ENCODE assay signal across 13 cellular contexts in the genomic region with DNA sequence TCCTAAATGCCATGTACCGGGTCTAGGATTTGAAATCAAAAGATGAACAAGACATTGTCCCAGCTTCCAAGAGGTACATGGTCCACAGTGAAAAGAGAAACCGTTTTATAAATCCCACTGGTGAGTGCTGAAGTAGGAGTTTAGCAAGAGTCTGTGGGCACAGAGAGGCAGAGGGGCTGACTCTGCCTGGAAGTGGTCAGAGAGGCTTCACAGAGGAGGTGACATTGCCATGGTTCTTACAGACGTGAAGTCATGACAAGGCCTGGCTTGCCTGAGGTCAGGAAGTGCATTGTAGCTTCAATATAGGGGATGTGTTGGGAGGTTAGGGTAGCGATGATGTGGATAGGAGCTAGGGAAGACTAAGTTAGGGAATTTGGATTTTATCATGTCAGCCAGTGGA. TPM values are rescaled to one million over a fixed set of nuclear protein-coding genes. Genes with fewer than 3 reads are reported as not detected.
DNase-seq lines count a peak whose midpoint lies in the region; ATAC-seq and TF ChIP-seq lines count a peak whose summit lies in the region.
"Had no signal": no experiment of that assay in that cellular context is flagged by ENCODE, and none has a peak within 500 bp of the region (broad histone marks: within the 10 kb centered on the region; RNA-seq: fewer than 3 reads in every experiment).

No MANE protein-coding gene starts in this region.

- H3K27ac Mint-ChIP-seq in activated CD4-positive, alpha-beta memory T cell treated with anti-CD3 and anti-CD28 coated beads for 36 hours = peak overlapping the region; percentile 21

- peak overlapping the region in 8 of 12 donors; percentile 5 to 83 (median 42) for H3K27ac ChIP-seq in heart left ventricle
- peak overlapping the region in 3 of 10 donors; percentile 4 to 41 (median 39) for H3K27ac ChIP-seq in heart right ventricle
- H3K27ac ChIP-seq in vagina = peak overlapping the region; percentile 81
- H3K27ac ChIP-seq: thyroid gland had no signal

- TF ChIP-seq CTCF in heart left ventricle (IDR thresholded peaks at IDR 0.05) = no peak
- TF ChIP-seq CTCF in heart right ventricle (IDR thresholded peaks at IDR 0.05) = no peak
- TF ChIP-seq CTCF in vagina (IDR thresholded peaks at IDR 0.05) = no peak

- CTCF ChIA-PET in activated CD4-positive, alpha-beta memory T cell treated with anti-CD3 and anti-CD28 coated beads for 36 hours (lab: Charles Lee) = interaction anchor here (0.9 to 5.1 kb wide), 6 partner anchors 13 to 220 kb away, joined by 3 to 34 read pairs (median 4); no protein-coding TSS in a partner anchor

- no peak overlapping the region for H3K4me3 Mint-ChIP-seq in activated CD4-positive, alpha-beta memory T cell treated with anti-CD3 and anti-CD28 coated beads for 36 hours

- DNase-seq in heart left ventricle = peak in 1 of 5 donors; percentile 19
- no peak for DNase-seq in heart right ventricle
- peak; percentile 54 for DNase-seq in activated CD4-positive, alpha-beta memory T cell treated with anti-CD3 and anti-CD28 coated beads for 36 hours
- no peak for DNase-seq in vagina (ENCODE audit: extremely low spot score in 2 of 2)
- no peak for DNase-seq in NCI-H774 (lab: John Stamatoyannopoulos, UW)
- DNase-seq: activated naive CD4-positive, alpha-beta T cell treated with anti-CD3 and anti-CD28 coated beads, Interleukin-2, amount 50 U/mL, for 16 hours; NCI-H146; thyroid gland had no signal

- H3K4me3 ChIP-seq in heart left ventricle = no peak overlapping the region
- H3K4me3 ChIP-seq in heart right ventricle = no peak overlapping the region
- no peak overlapping the region for H3K4me3 ChIP-seq in mucosa of stomach (ENCODE audit: low read length)
- no peak overlapping the region for H3K4me3 ChIP-seq in vagina
- H3K4me3 ChIP-seq: thyroid gland had no signal

- TF ChIP-seq POLR2A in heart left ventricle (IDR thresholded peaks at IDR 0.05) (no peak), vagina (IDR thresholded peaks at IDR 0.05) (no peak)

- peaks cover 88% of the 10 kb centered on the region for H3K4me1 Mint-ChIP-seq in activated CD4-positive, alpha-beta memory T cell treated with anti-CD3 and anti-CD28 coated beads for 36 hours (ENCODE audit: low read depth)

- POLR2A ChIA-PET in activated CD4-positive, alpha-beta memory T cell treated with anti-CD3 and anti-CD28 coated beads for 36 hours (lab: Charles Lee) = interaction anchor here (0.7 to 1.2 kb wide), 2 partner anchors 24 to 269 kb away, joined by 3 read pairs; no protein-coding TSS in a partner anchor

- H3K27me3 Mint-ChIP-seq in activated CD4-positive, alpha-beta memory T cell treated with anti-CD3 and anti-CD28 coated beads for 36 hours = no peaks in the 10 kb centered on the region

- no peak for ATAC-seq in heart left ventricle
- ATAC-seq in heart right ventricle = no peak
- no peak for ATAC-seq in GM21528 (IDR thresholded peaks at IDR 0.05; ENCODE audit: low FRiP score, unreplicated experiment)
- ATAC-seq in GM18861 (IDR thresholded peaks at IDR 0.05; ENCODE audit: unreplicated experiment) = no peak

- H3K36me3 Mint-ChIP-seq in activated CD4-positive, alpha-beta memory T cell treated with anti-CD3 and anti-CD28 coated beads for 36 hours = no peaks in the 10 kb centered on the region

- WGBS in heart left ventricle, 4 donors = 69 to 79% (median 71%) methylated on average over 4 of the region's 4 CpGs
- 67 to 72% methylated on average over 4 of the region's 4 CpGs for WGBS in heart right ventricle, 2 donors

- H3K9ac ChIP-seq in mucosa of stomach (ENCODE audit: low read length) = peak overlapping the region; percentile 11

- H3K9me3 Mint-ChIP-seq in activated CD4-positive, alpha-beta memory T cell treated with anti-CD3 and anti-CD28 coated beads for 36 hours = no peaks in the 10 kb centered on the region

- intact Hi-C loops in heart left ventricle (cut with DNase I) = no loop called here
- intact Hi-C loops in heart right ventricle (cut with DNase I) = no loop called here
- intact Hi-C loops in activated CD4-positive, alpha-beta memory T cell treated with anti-CD3 and anti-CD28 coated beads for 36 hours (cut with micrococcal nuclease) = loop anchor here (1.0 kb wide), 1 partner anchor 9 kb away; no protein-coding TSS in a partner anchor
- intact Hi-C loops in vagina (cut with DNase I) = no loop called here

- H3K4me1 ChIP-seq in heart left ventricle (peaks cover 26 to 97% (median 89%) of the 10 kb centered on the region in 12 donors), heart right ventricle (peaks cover 35 to 98% (median 92%) of the 10 kb centered on the region in 9 donors), mucosa of stomach (ENCODE audit: control insufficient read depth, insufficient read depth, low read length) (peaks cover 81% of the 10 kb centered on the region), vagina (peaks cover 85% of the 10 kb centered on the region)

- no peaks in the 10 kb centered on the region for H3K27me3 ChIP-seq in heart left ventricle
- H3K27me3 ChIP-seq in heart right ventricle = no peaks in the 10 kb centered on the region
- H3K27me3 ChIP-seq in mucosa of stomach (ENCODE audit: control insufficient read depth, insufficient read depth, low read length) = no peaks in the 10 kb centered on the region
- no peaks in the 10 kb centered on the region for H3K27me3 ChIP-seq in vagina
- H3K27me3 ChIP-seq: thyroid gland had no signal

- no peaks in the 10 kb centered on the region for H3K36me3 ChIP-seq in heart left ventricle
- H3K36me3 ChIP-seq in heart right ventricle = no peaks in the 10 kb centered on the region
- no peaks in the 10 kb centered on the region for H3K36me3 ChIP-seq in mucosa of stomach (ENCODE audit: control insufficient read depth, insufficient read depth, low read length)
- H3K36me3 ChIP-seq in vagina = no peaks in the 10 kb centered on the region
- H3K36me3 ChIP-seq: thyroid gland had no signal

- H3K9me3 ChIP-seq in heart left ventricle (no peaks in the 10 kb centered on the region), heart right ventricle (no peaks in the 10 kb centered on the region), mucosa of stomach (ENCODE audit: control insufficient read depth, low read length) (no peaks in the 10 kb centered on the region), vagina (no peaks in the 10 kb centered on the region)
- H3K9me3 ChIP-seq: thyroid gland had no signal

RNA-seq across cellular contexts. Expression of a gene that starts 28.4 kb away (rescaled TPM):
- total RNA-seq in heart left ventricle = 100 to 1,000 TPM; 163 to 327 (median 223) TPM
- polyA plus RNA-seq in heart left ventricle = 100 to 1,000 TPM; 126 to 227 TPM
- total RNA-seq in heart right ventricle = 100 to 1,000 TPM; 169 to 323 (median 224) TPM
- 100 to 1,000 TPM; 101 to 144 TPM for polyA plus RNA-seq in heart right ventricle
- total RNA-seq in activated CD4-positive, alpha-beta memory T cell treated with anti-CD3 and anti-CD28 coated beads for 36 hours = 10 to 100 TPM; 96.9 to 97.4 TPM
- 51.1 TPM for total RNA-seq in vagina

RNA-seq across cellular contexts. Expression of a gene that starts 57.5 kb away (rescaled TPM):
- total RNA-seq in heart left ventricle (not detected), heart right ventricle (not detected), vagina (not detected)
- polyA plus RNA-seq in heart left ventricle (not detected), heart right ventricle (not detected)
- under 1 TPM in 1 of 2 experiments, not detected in 1; 0.21 TPM for total RNA-seq in activated CD4-positive, alpha-beta memory T cell treated with anti-CD3 and anti-CD28 coated beads for 36 hours
- total RNA-seq: dermis microvascular lymphatic vessel endothelial cell, lower leg skin, thyroid gland had no signal

RNA-seq across cellular contexts. Expression of a gene that starts 59.2 kb away (rescaled TPM):
- total RNA-seq in heart left ventricle (1 to 10 TPM in 3 of 9 donors, under 1 TPM in 5, not detected in 1; 0.50 to 5.0 (median 0.88) TPM), heart right ventricle (1 to 10 TPM in 3 of 10 donors, under 1 TPM in 5, not detected in 2; 0.25 to 2.6 (median 0.74) TPM), vagina (2.7 TPM)
- polyA plus RNA-seq in heart left ventricle (1 to 10 TPM in 1 of 2 donors, under 1 TPM in 1; 0.27 to 1.0 TPM), heart right ventricle (1 to 10 TPM in 1 of 2 donors, under 1 TPM in 1; 0.81 to 1.1 TPM)
- 10 to 100 TPM; 17.3 to 18.5 TPM for total RNA-seq in activated CD4-positive, alpha-beta memory T cell treated with anti-CD3 and anti-CD28 coated beads for 36 hours
- total RNA-seq: dermis microvascular lymphatic vessel endothelial cell had no signal
